ENCODE assay signal across 11 cellular contexts in the genomic region with DNA sequence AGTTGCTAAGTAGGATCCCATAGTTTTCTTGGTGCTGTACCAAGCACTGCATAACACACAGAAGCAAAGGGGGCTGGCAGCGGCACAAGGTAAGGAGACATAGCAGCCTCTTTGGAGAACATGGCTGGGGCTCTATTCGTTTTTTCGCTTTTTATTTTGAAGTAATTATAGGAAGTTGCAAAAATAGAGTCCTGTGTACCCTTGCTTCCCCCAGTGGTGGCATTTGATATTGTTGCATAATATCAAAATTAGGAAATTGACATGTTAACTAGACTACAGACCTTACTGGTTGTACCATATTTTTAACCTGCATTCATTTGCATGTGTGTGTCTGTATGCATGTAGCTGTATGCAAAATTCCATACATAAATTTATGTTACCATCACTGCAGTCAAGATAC. TPM values are rescaled to one million over a fixed set of nuclear protein-coding genes. Genes with fewer than 3 reads are reported as not detected.
DNase-seq lines count a peak whose midpoint lies in the region; ATAC-seq and TF ChIP-seq lines count a peak whose summit lies in the region.
"Had no signal": no experiment of that assay in that cellular context is flagged by ENCODE, and none has a peak within 500 bp of the region (broad histone marks: within the 10 kb centered on the region; RNA-seq: fewer than 3 reads in every experiment).

No MANE protein-coding gene starts in this region.

- no peak for TF ChIP-seq POLR2A in GM18505 (IDR thresholded peaks at IDR 0.05; ENCODE audit: borderline replicate concordance, extremely low read depth, insufficient read depth, insufficient read length)

- POLR2A ChIA-PET in A673 (lab: Charles Lee; ENCODE audit: low non-redundant PET): no interaction called here

- H3K27me3 ChIP-seq in A673 (replicated peaks; ENCODE audit: insufficient read depth, low read depth, low read length, poor library complexity): no peaks in the 10 kb centered on the region

- H3K36me3 ChIP-seq in A673 (ENCODE audit: insufficient read depth, low read length, poor library complexity, severe bottlenecking): no peaks in the 10 kb centered on the region

- H3K4me1 ChIP-seq in A673 (ENCODE audit: insufficient read depth, low read length, poor library complexity, severe bottlenecking): no peaks in the 10 kb centered on the region

- CTCF ChIA-PET in A673 (lab: Charles Lee): no interaction called here

- intact Hi-C loops in A673 (cut with micrococcal nuclease; ENCODE audit: unreplicated experiment): no loop called here

- TF ChIP-seq CTCF in A673 (conservative IDR thresholded peaks at IDR 0.05; ENCODE audit: low read depth, low read length): peak; percentile 52
- TF ChIP-seq CTCF in GM12875 (IDR thresholded peaks at IDR 0.05; ENCODE audit: borderline replicate concordance, insufficient read depth, low read depth, low read length): peak; percentile 33; the same call in 1 of the 2 replicates
- TF ChIP-seq CTCF in epithelial cell of proximal tubule (conservative IDR thresholded peaks at IDR 0.05; ENCODE audit: low read depth, low read length): peak; percentile 41

- DNase-seq in A673 (ENCODE audit: low spot score) (peak; percentile 13), MV-4-11 (lab: John Stamatoyannopoulos, UW) (peak; percentile 65), epithelial cell of proximal tubule (ENCODE audit: low read depth) (no peak), NCI-H510A treated with DMSO at 0.1 percent for 48 hours (lab: John Stamatoyannopoulos, UW) (no peak), NCI-H345 (lab: John Stamatoyannopoulos, UW) (no peak)
- no peak for DNase-seq in stimulated activated CD4-positive, alpha-beta T cell treated with anti-CD3 and anti-CD28 coated beads, Interleukin-12 subunit alpha, Interleukin-12 subunit beta, amount 100 ng/mL, for 4 hours
- DNase-seq: activated CD4-positive, alpha-beta T cell treated with anti-CD3 and anti-CD28 coated beads, Interleukin-2, amount 50 U/mL, for 1 hour; EL had no signal

- ATAC-seq in GM18505 (IDR thresholded peaks at IDR 0.05; ENCODE audit: unreplicated experiment): no peak

- H3K9me3 ChIP-seq in A673 (ENCODE audit: low read depth, low read length, poor library complexity, severe bottlenecking): no peaks in the 10 kb centered on the region

- H3K4me3 ChIP-seq in A673 (ENCODE audit: low read depth, low read length, poor library complexity, severe bottlenecking): no peak overlapping the region
- no peak overlapping the region for H3K4me3 ChIP-seq in GM12875 (ENCODE audit: low read depth, low read length)
- no peak overlapping the region for H3K4me3 ChIP-seq in epithelial cell of proximal tubule (ENCODE audit: low read depth, low read length)
- H3K4me3 ChIP-seq: lung had no signal

- H3K27ac ChIP-seq in A673 (ENCODE audit: low read depth, low read length, poor library complexity, severe bottlenecking): no peak overlapping the region

- BruUV-seq in A673 (replicated peaks; lab: Mats Ljungman, UMichigan): no TSS peak

RNA-seq across cellular contexts. Expression of a gene that starts 6.6 kb away (rescaled TPM):
- total RNA-seq in A673 (2021): 154 and 162 TPM in 2 replicates
- 69.8 and 109 TPM in 2 replicates for total RNA-seq in epithelial cell of proximal tubule

Comparison
In these comparisons a context has a peak if more than half of its experiments do, and no peak if none do; other contexts are left out.
1. DNase-seq: peak in A673 (single experiment) and MV-4-11 (single experiment); none in epithelial cell of proximal tubule (single experiment), NCI-H510A treated with DMSO at 0.1 percent for 48 hours (single experiment), NCI-H345 (single experiment) and stimulated activated CD4-positive, alpha-beta T cell treated with anti-CD3 and anti-CD28 coated beads, Interleukin-12 subunit alpha, Interleukin-12 subunit beta, amount 100 ng/mL, for 4 hours (single experiment).
2. Peak in every context shown above with its lines, with median percentiles within 50 percentile points of each other: CTCF ChIP-seq.